ENCODE assay signal across 8 cellular contexts in the genomic region with DNA sequence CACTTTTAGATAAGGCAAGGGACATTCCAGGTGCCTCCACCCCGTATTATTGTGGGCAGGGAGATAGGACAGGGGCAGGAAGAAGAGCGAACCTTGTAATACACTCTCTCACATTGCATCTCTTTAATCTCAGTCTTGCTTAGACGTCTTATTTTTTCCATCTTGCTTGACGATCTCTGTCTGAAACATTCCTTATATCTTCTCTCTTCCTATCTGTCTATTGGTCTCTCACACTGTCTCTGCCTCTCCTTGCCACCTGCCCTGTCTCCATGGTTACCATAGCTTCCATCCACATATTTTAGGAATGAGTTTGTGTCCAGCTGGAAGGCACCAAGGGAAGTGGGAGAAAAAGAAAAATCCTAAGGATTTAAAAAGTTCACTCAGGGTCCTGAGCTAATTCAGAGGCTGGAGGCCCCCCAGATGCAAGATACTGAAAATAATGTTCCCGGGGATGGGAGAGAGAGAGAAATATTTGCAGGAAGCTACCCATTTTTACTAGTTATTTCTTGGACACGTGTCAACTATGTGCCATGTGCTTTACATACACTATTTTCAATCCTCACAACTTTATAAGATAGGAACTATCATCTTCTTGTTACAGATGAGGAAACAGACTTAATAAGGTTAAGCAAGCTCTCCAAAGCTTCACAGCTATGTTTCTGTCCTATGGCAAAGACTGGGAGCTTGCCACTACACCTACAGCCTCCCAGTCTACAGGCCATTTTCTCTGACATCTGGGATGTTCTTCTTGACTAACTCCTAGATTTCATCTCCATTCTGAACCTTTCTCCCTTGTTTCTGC. TPM values are rescaled to one million over a fixed set of nuclear protein-coding genes. Genes with fewer than 3 reads are reported as not detected.
DNase-seq lines count a peak whose midpoint lies in the region; ATAC-seq and TF ChIP-seq lines count a peak whose summit lies in the region.

No MANE protein-coding gene starts in this region.

- peaks cover 56% of the 10 kb centered on the region for H3K4me1 Mint-ChIP-seq in activated T-helper 1 cell treated with anti-CD3 and anti-CD28 coated beads, Interleukin-12 subunit alpha, Interleukin-12 subunit beta, Interleukin-2, Interleukin-4 antibody, amounts not matched to agents 30 ng/mL and 10 ng/mL and 1 ng/mL, durations not matched to agents 14 hours and 24 hours and 36 hours (ENCODE audit: low read depth)

- H3K4me3 Mint-ChIP-seq in activated T-helper 1 cell treated with anti-CD3 and anti-CD28 coated beads, Interleukin-12 subunit alpha, Interleukin-12 subunit beta, Interleukin-2, Interleukin-4 antibody, amounts not matched to agents 30 ng/mL and 10 ng/mL and 1 ng/mL, durations not matched to agents 14 hours and 24 hours and 36 hours = peak overlapping the region; percentile 93

- H3K4me1 ChIP-seq in BLaER1 = peaks cover 60% of the 10 kb centered on the region
- H3K4me1 ChIP-seq in iPS-15b (ENCODE audit: control insufficient read depth, insufficient read depth, low read length) = peaks cover 10% of the 10 kb centered on the region
- peaks cover 41% of the 10 kb centered on the region for H3K4me1 ChIP-seq in stomach smooth muscle (ENCODE audit: control insufficient read depth, insufficient read depth, low read length)

- peak overlapping the region; percentile 87 for H3K27ac Mint-ChIP-seq in activated T-helper 1 cell treated with anti-CD3 and anti-CD28 coated beads, Interleukin-12 subunit alpha, Interleukin-12 subunit beta, Interleukin-2, Interleukin-4 antibody, amounts not matched to agents 30 ng/mL and 10 ng/mL and 1 ng/mL, durations not matched to agents 14 hours and 24 hours and 36 hours

- H3K4me2 ChIP-seq in BLaER1 = peak overlapping the region; percentile 99

- H3K4me3 ChIP-seq in BLaER1 (peak overlapping the region; percentile 79), HL-60 (replicated peaks; ENCODE audit: insufficient read depth, low read length) (peak overlapping the region; percentile 62), iPS-15b (ENCODE audit: low read depth, low read length) (peak overlapping the region; percentile 88), stomach smooth muscle (ENCODE audit: low read length in 2 of 2) (peak overlapping the region; percentile 88)

- H3K27me3 Mint-ChIP-seq in activated T-helper 1 cell treated with anti-CD3 and anti-CD28 coated beads, Interleukin-12 subunit alpha, Interleukin-12 subunit beta, Interleukin-2, Interleukin-4 antibody, amounts not matched to agents 30 ng/mL and 10 ng/mL and 1 ng/mL, durations not matched to agents 14 hours and 24 hours and 36 hours (ENCODE audit: insufficient read depth) = no peaks in the 10 kb centered on the region

- DNase-seq in HL-60 (ENCODE audit: low read depth in 1 of 2, low spot score in 1 of 2) = no peak
- no peak for DNase-seq in activated T-helper 1 cell treated with anti-CD3 and anti-CD28 coated beads, Interleukin-12 subunit alpha, Interleukin-12 subunit beta, Interleukin-2, Interleukin-4 antibody, amounts not matched to agents 30 ng/mL and 10 ng/mL and 1 ng/mL, durations not matched to agents 14 hours and 24 hours and 36 hours (ENCODE audit: low spot score)
- no peak for DNase-seq in T1000 (lab: John Stamatoyannopoulos, UW)

- intact Hi-C loops in activated T-helper 1 cell treated with anti-CD3 and anti-CD28 coated beads, Interleukin-12 subunit alpha, Interleukin-12 subunit beta, Interleukin-2, Interleukin-4 antibody, amounts not matched to agents 30 ng/mL and 10 ng/mL and 1 ng/mL, durations not matched to agents 14 hours and 24 hours and 36 hours (cut with micrococcal nuclease) = loop anchor here (1.0 kb wide), 7 partner anchors 16 to 105 kb away; a partner anchor contains a TSS

- H3K9me3 Mint-ChIP-seq in activated T-helper 1 cell treated with anti-CD3 and anti-CD28 coated beads, Interleukin-12 subunit alpha, Interleukin-12 subunit beta, Interleukin-2, Interleukin-4 antibody, amounts not matched to agents 30 ng/mL and 10 ng/mL and 1 ng/mL, durations not matched to agents 14 hours and 24 hours and 36 hours = peaks cover 14% of the 10 kb centered on the region

- no peak for TF ChIP-seq CTCF in HL-60 (IDR thresholded peaks at IDR 0.05; ENCODE audit: insufficient read depth, low read length)

- H3K36me3 ChIP-seq in BLaER1 = peaks cover 7% of the 10 kb centered on the region
- H3K36me3 ChIP-seq in iPS-15b (ENCODE audit: control insufficient read depth, insufficient read depth, low read length) = no peaks in the 10 kb centered on the region
- no peaks in the 10 kb centered on the region for H3K36me3 ChIP-seq in stomach smooth muscle (ENCODE audit: control insufficient read depth in 2 of 2, insufficient read depth in 2 of 2, low read length in 2 of 2)

- H3K27ac ChIP-seq in BLaER1 = peak overlapping the region; percentile 70
- no peak overlapping the region for H3K27ac ChIP-seq in HL-60 (replicated peaks)
- H3K27ac ChIP-seq in stomach smooth muscle (ENCODE audit: low read length) = peak overlapping the region; percentile 74

- H3K9me3 ChIP-seq in BLaER1 (peaks cover 10% of the 10 kb centered on the region), iPS-15b (ENCODE audit: control insufficient read depth, insufficient read depth, low read length) (no peaks in the 10 kb centered on the region), stomach smooth muscle (ENCODE audit: control insufficient read depth in 2 of 2, low read length in 2 of 2) (peaks cover 0 to 6% of the 10 kb centered on the region in 2 donors)

- H3K27me3 ChIP-seq in BLaER1 (peaks cover 34% of the 10 kb centered on the region), HL-60 (ENCODE audit: insufficient read depth, poor library complexity, severe bottlenecking) (no peaks in the 10 kb centered on the region), iPS-15b (ENCODE audit: control insufficient read depth, insufficient read depth, low read length) (peaks cover 50% of the 10 kb centered on the region), stomach smooth muscle (ENCODE audit: control insufficient read depth in 1 of 2, insufficient read depth in 2 of 2, low read length in 2 of 2) (no peaks in the 10 kb centered on the region)

- H4K20me1 ChIP-seq in BLaER1 = no peaks in the 10 kb centered on the region

- no peak for ATAC-seq in GM21529 (IDR thresholded peaks at IDR 0.05; ENCODE audit: unreplicated experiment)
- ATAC-seq in HG03095 (IDR thresholded peaks at IDR 0.05; ENCODE audit: unreplicated experiment) = no peak

- H3K36me3 Mint-ChIP-seq in activated T-helper 1 cell treated with anti-CD3 and anti-CD28 coated beads, Interleukin-12 subunit alpha, Interleukin-12 subunit beta, Interleukin-2, Interleukin-4 antibody, amounts not matched to agents 30 ng/mL and 10 ng/mL and 1 ng/mL, durations not matched to agents 14 hours and 24 hours and 36 hours (ENCODE audit: low read depth) = peaks cover 9% of the 10 kb centered on the region

- H3K9ac ChIP-seq in BLaER1 (peak overlapping the region; percentile 78), iPS-15b (ENCODE audit: low read depth, low read length) (no peak overlapping the region), stomach smooth muscle (ENCODE audit: low read length in 2 of 2) (peak overlapping the region; percentile 88 to 89)

RNA-seq across cellular contexts. Expression of a gene that starts 1.0 kb away (rescaled TPM):
- total RNA-seq in activated T-helper 1 cell treated with anti-CD3 and anti-CD28 coated beads, Interleukin-12 subunit alpha, Interleukin-12 subunit beta, Interleukin-2, Interleukin-4 antibody, amounts not matched to agents 30 ng/mL and 10 ng/mL and 1 ng/mL, durations not matched to agents 14 hours and 24 hours and 36 hours = 4.8 and 5.1 TPM in 2 replicates

RNA-seq across cellular contexts. Expression of a gene that starts 1.1 kb away (rescaled TPM):
- 10.6 and 11.6 TPM in 2 replicates for total RNA-seq in activated T-helper 1 cell treated with anti-CD3 and anti-CD28 coated beads, Interleukin-12 subunit alpha, Interleukin-12 subunit beta, Interleukin-2, Interleukin-4 antibody, amounts not matched to agents 30 ng/mL and 10 ng/mL and 1 ng/mL, durations not matched to agents 14 hours and 24 hours and 36 hours

RNA-seq across cellular contexts. Expression of a gene that starts 5.6 kb away (rescaled TPM):
- 30.3 and 32.2 TPM in 2 replicates for total RNA-seq in activated T-helper 1 cell treated with anti-CD3 and anti-CD28 coated beads, Interleukin-12 subunit alpha, Interleukin-12 subunit beta, Interleukin-2, Interleukin-4 antibody, amounts not matched to agents 30 ng/mL and 10 ng/mL and 1 ng/mL, durations not matched to agents 14 hours and 24 hours and 36 hours

RNA-seq across cellular contexts. Expression of a gene that starts 33.0 kb away (rescaled TPM):
- 107 and 108 TPM in 2 replicates for total RNA-seq in activated T-helper 1 cell treated with anti-CD3 and anti-CD28 coated beads, Interleukin-12 subunit alpha, Interleukin-12 subunit beta, Interleukin-2, Interleukin-4 antibody, amounts not matched to agents 30 ng/mL and 10 ng/mL and 1 ng/mL, durations not matched to agents 14 hours and 24 hours and 36 hours

RNA-seq across cellular contexts. Expression of a gene that starts 36.1 kb away (rescaled TPM):
- total RNA-seq in activated T-helper 1 cell treated with anti-CD3 and anti-CD28 coated beads, Interleukin-12 subunit alpha, Interleukin-12 subunit beta, Interleukin-2, Interleukin-4 antibody, amounts not matched to agents 30 ng/mL and 10 ng/mL and 1 ng/mL, durations not matched to agents 14 hours and 24 hours and 36 hours = 331 and 354 TPM in 2 replicates
